ENCODE assay signal across 8 cellular contexts in the genomic region with DNA sequence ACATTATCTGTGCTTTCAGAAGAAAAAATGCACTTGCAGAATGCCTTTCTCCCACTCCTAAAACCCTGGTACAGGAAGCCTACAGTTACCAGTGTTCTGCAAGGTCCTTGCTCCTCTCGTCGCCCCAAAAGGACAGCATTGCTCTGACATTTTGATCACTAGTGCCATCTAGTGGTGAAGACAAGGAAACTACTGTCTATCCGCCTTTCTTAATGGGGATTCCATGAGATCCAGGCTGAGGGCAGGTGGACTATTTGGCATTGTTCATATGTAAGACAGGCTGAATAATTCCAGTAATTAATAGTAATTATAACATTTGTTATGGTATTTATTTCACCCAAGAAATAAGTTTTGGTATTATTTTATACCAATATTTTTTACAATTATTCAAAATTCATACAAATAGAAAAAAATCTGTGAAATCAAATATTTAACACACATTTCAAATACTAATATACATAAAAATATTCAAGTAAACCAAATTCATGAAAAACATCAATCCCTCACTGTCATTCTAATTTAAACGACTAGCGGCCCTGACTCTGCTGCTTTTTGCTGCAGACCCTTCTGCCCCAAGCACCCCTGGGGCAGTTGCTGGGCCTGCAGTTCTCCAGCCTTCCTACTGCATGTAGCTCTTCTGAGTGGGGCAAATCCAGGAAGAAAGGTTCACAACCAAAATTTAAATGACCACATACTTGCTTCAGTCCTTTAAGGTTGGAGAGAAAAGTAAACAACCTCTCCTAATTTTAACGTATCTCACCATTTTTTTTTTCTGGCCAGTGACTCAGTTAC. TPM values are rescaled to one million over a fixed set of nuclear protein-coding genes. Genes with fewer than 3 reads are reported as not detected.
DNase-seq lines count a peak whose midpoint lies in the region; ATAC-seq and TF ChIP-seq lines count a peak whose summit lies in the region.

No MANE protein-coding gene starts in this region.

- POLR2A ChIA-PET in activated CD4-positive, alpha-beta T cell treated with anti-CD3 and anti-CD28 coated beads, Interleukin-2, amount 10 ng/mL, durations not matched to agents 7 days and 5 days (lab: Charles Lee) = no interaction called here

- ATAC-seq in GM21447 (IDR thresholded peaks at IDR 0.05; ENCODE audit: unreplicated experiment) = peak; percentile 98
- ATAC-seq in HG03571 (IDR thresholded peaks at IDR 0.05; ENCODE audit: unreplicated experiment) = peak; percentile 93
- ATAC-seq in esophagus mucosa = peak; percentile 87
- ATAC-seq in natural killer cell = peak; percentile 85 to 98 (median 97)

- H3K4me3 Mint-ChIP-seq in activated CD4-positive, alpha-beta T cell treated with anti-CD3 and anti-CD28 coated beads, Interleukin-2, amount 10 ng/mL, durations not matched to agents 7 days and 5 days = no peak overlapping the region
- H3K4me3 Mint-ChIP-seq in natural killer cell = no peak overlapping the region

- peaks cover 30% of the 10 kb centered on the region for H3K36me3 Mint-ChIP-seq in activated CD4-positive, alpha-beta T cell treated with anti-CD3 and anti-CD28 coated beads, Interleukin-2, amount 10 ng/mL, durations not matched to agents 7 days and 5 days (ENCODE audit: low read depth)
- H3K36me3 Mint-ChIP-seq in natural killer cell = peaks cover 25% of the 10 kb centered on the region

- H3K9me3 Mint-ChIP-seq in activated CD4-positive, alpha-beta T cell treated with anti-CD3 and anti-CD28 coated beads, Interleukin-2, amount 10 ng/mL, durations not matched to agents 7 days and 5 days = no peaks in the 10 kb centered on the region
- no peaks in the 10 kb centered on the region for H3K9me3 Mint-ChIP-seq in natural killer cell

- CTCF ChIA-PET in activated CD4-positive, alpha-beta T cell treated with anti-CD3 and anti-CD28 coated beads, Interleukin-2, amount 10 ng/mL, durations not matched to agents 7 days and 5 days (lab: Charles Lee) = interaction anchor here (0.6 to 2.8 kb wide), 4 partner anchors 9 to 376 kb away, joined by 3 to 7 read pairs (median 5); a partner anchor contains a TSS

- no peaks in the 10 kb centered on the region for H3K27me3 Mint-ChIP-seq in activated CD4-positive, alpha-beta T cell treated with anti-CD3 and anti-CD28 coated beads, Interleukin-2, amount 10 ng/mL, durations not matched to agents 7 days and 5 days
- H3K27me3 Mint-ChIP-seq in natural killer cell (ENCODE audit: low read depth in 2 of 2) = no peaks in the 10 kb centered on the region

- peak; percentile 83 for DNase-seq in ELR (ENCODE audit: low read depth)
- peak; percentile 96 for DNase-seq in NCI-H510A treated with DMSO at 0.1 percent for 48 hours (lab: John Stamatoyannopoulos, UW)
- peak; percentile 51 for DNase-seq in activated CD4-positive, alpha-beta T cell treated with anti-CD3 and anti-CD28 coated beads, Interleukin-2, amount 10 ng/mL, durations not matched to agents 7 days and 5 days
- DNase-seq in natural killer cell = no peak
- DNase-seq in cortex of kidney (lab: John Stamatoyannopoulos, UW) = no peak

- intact Hi-C loops in natural killer cell (cut with micrococcal nuclease) = loop anchor here (1.0 to 5.0 kb wide), 2 partner anchors 121 to 792 kb away; no protein-coding TSS in a partner anchor

- TF ChIP-seq CTCF in natural killer cell (IDR thresholded peaks at IDR 0.05) = peak; percentile 83

- no peak overlapping the region for H3K27ac Mint-ChIP-seq in activated CD4-positive, alpha-beta T cell treated with anti-CD3 and anti-CD28 coated beads, Interleukin-2, amount 10 ng/mL, durations not matched to agents 7 days and 5 days
- H3K27ac Mint-ChIP-seq in natural killer cell = no peak overlapping the region

- peaks cover 2% of the 10 kb centered on the region for H3K4me1 Mint-ChIP-seq in activated CD4-positive, alpha-beta T cell treated with anti-CD3 and anti-CD28 coated beads, Interleukin-2, amount 10 ng/mL, durations not matched to agents 7 days and 5 days
- H3K4me1 Mint-ChIP-seq in natural killer cell = no peaks in the 10 kb centered on the region

RNA-seq across cellular contexts. Expression of a gene that starts 19.0 kb away (rescaled TPM):
- total RNA-seq in activated CD4-positive, alpha-beta T cell treated with anti-CD3 and anti-CD28 coated beads, Interleukin-2, amount 10 ng/mL, durations not matched to agents 7 days and 5 days = 100 to 1,000 TPM; 125 to 158 TPM
- total RNA-seq in esophagus mucosa (61.6 TPM), natural killer cell (10 to 100 TPM; 27.0 to 36.0 (median 33.7) TPM)

RNA-seq across cellular contexts. Expression of a gene that starts 19.1 kb away (rescaled TPM):
- total RNA-seq in activated CD4-positive, alpha-beta T cell treated with anti-CD3 and anti-CD28 coated beads, Interleukin-2, amount 10 ng/mL, durations not matched to agents 7 days and 5 days = 1 to 10 TPM; 7.0 to 8.1 TPM
- total RNA-seq in esophagus mucosa = 5.1 TPM
- 10 to 100 TPM; 12.3 to 14.3 (median 13.2) TPM for total RNA-seq in natural killer cell

Comparison
In these comparisons a context has a peak if more than half of its experiments do, and no peak if none do; other contexts are left out.
1. DNase-seq: peak in ELR (single experiment), NCI-H510A treated with DMSO at 0.1 percent for 48 hours (single experiment) and activated CD4-positive, alpha-beta T cell treated with anti-CD3 and anti-CD28 coated beads, Interleukin-2, amount 10 ng/mL, durations not matched to agents 7 days and 5 days (single experiment); none in natural killer cell (single experiment) and cortex of kidney (single experiment).
2. Peak in every context shown above with its lines, with median percentiles within 50 percentile points of each other: ATAC-seq.